ENCODE assay signal across 16 cellular contexts in genomic region chr6:158044525-158044888, GRCh38.
DNase-seq lines count a peak whose midpoint lies in the region; ATAC-seq and TF ChIP-seq lines count a peak whose summit lies in the region.
"Had no signal": no experiment of that assay in that cellular context is flagged by ENCODE, and none has a peak within 500 bp of the region (broad histone marks: within the 10 kb centered on the region; RNA-seq: fewer than 3 reads in every experiment).

No MANE protein-coding gene starts in this region.

- H3K4me1 ChIP-seq in adrenal gland (replicated peaks in 1 of 2) (peaks cover 44 to 64% of the 10 kb centered on the region in 2 donors), hepatocyte (ENCODE audit: insufficient read depth) (peaks cover 48% of the 10 kb centered on the region), smooth muscle cell (ENCODE audit: low read depth) (peaks cover 29% of the 10 kb centered on the region)

- WGBS in adrenal gland, 4 donors: 75 to 87% (median 82%) methylated on average over 6 of the region's 6 CpGs
- WGBS in hepatocyte (ENCODE audit: low lambda C conversion rate, missing lambda C conversion rate): 50% methylated on average over 6 of the region's 6 CpGs
- 31% methylated on average over 6 of the region's 6 CpGs for WGBS in smooth muscle cell (ENCODE audit: low lambda C conversion rate)

- H3K4me3 Mint-ChIP-seq in HFFc6: no peak overlapping the region
- H3K4me3 Mint-ChIP-seq: endodermal cell had no signal

- H3K36me3 ChIP-seq in adrenal gland (replicated peaks in 1 of 2): no peaks in the 10 kb centered on the region
- no peaks in the 10 kb centered on the region for H3K36me3 ChIP-seq in hepatocyte (replicated peaks; ENCODE audit: insufficient read depth, low read depth)
- H3K36me3 ChIP-seq in smooth muscle cell (ENCODE audit: low read depth): no peaks in the 10 kb centered on the region

- peak overlapping the region in 3 of 5 donors; percentile 74 to 93 (median 88) for H3K27ac ChIP-seq in adrenal gland
- peak overlapping the region; percentile 93 for H3K27ac ChIP-seq in hepatocyte
- H3K27ac ChIP-seq in smooth muscle cell (ENCODE audit: low read depth): peak overlapping the region; percentile 99

- no peak overlapping the region for H3K9ac ChIP-seq in smooth muscle cell (ENCODE audit: low read depth)

- peaks cover 3% of the 10 kb centered on the region; the same call in 1 of the 2 replicates for H3K27me3 Mint-ChIP-seq in HFFc6 (ENCODE audit: insufficient read depth)

- H3K36me3 Mint-ChIP-seq in HFFc6 (ENCODE audit: low read depth): peaks cover 74% of the 10 kb centered on the region

- no peaks in the 10 kb centered on the region for H4K20me1 ChIP-seq in hepatocyte (ENCODE audit: insufficient read depth, poor library complexity, severe bottlenecking)
- H4K20me1 ChIP-seq in smooth muscle cell (ENCODE audit: low read depth): no peaks in the 10 kb centered on the region

- no peaks in the 10 kb centered on the region for H3K9me3 Mint-ChIP-seq in HFFc6
- H3K9me3 Mint-ChIP-seq: endodermal cell had no signal

- no peaks in the 10 kb centered on the region for H3K27me3 ChIP-seq in adrenal gland
- H3K27me3 ChIP-seq in hepatocyte: no peaks in the 10 kb centered on the region
- H3K27me3 ChIP-seq in smooth muscle cell (ENCODE audit: low read depth): no peaks in the 10 kb centered on the region
- H3K27me3 ChIP-seq: testis had no signal

- DNase-seq in HFFc6: no peak
- no peak for DNase-seq in adrenal gland
- peak; percentile 8 for DNase-seq in hepatocyte (ENCODE audit: low spot score)
- no peak for DNase-seq in smooth muscle cell (lab: John Stamatoyannopoulos, UW; ENCODE audit: unreplicated experiment)
- no peak for DNase-seq in NCI-H2081 (lab: John Stamatoyannopoulos, UW)
- DNase-seq in iPS-NIHi7 (ENCODE audit: extremely low spot score): no peak
- DNase-seq: activated CD4-positive, alpha-beta T cell treated with anti-CD3 and anti-CD28 coated beads, Interleukin-2, amount 50 U/mL, for 1 hour; activated CD8-positive, alpha-beta memory T cell treated with anti-CD3 and anti-CD28 coated beads, Interleukin-2, amount 50 U/mL, for 48 hours; activated gamma-delta T cell; endodermal cell; mesendoderm; NCI-H1436 treated with DMSO at 0.1 percent for 48 hours; NCI-H748 treated with DMSO at 0.1 percent for 48 hours; T-helper 1 cell; testis had no signal

- no peak overlapping the region for H2AFZ ChIP-seq in hepatocyte
- no peak overlapping the region for H2AFZ ChIP-seq in smooth muscle cell (ENCODE audit: low read depth)

- intact Hi-C loops in adrenal gland (cut with DNase I): no loop called here

- no peaks in the 10 kb centered on the region for H3K79me2 ChIP-seq in hepatocyte
- H3K79me2 ChIP-seq in smooth muscle cell (ENCODE audit: low read depth): no peaks in the 10 kb centered on the region

- H3K9me2 ChIP-seq in hepatocyte (replicated peaks; ENCODE audit: insufficient read depth): no peaks in the 10 kb centered on the region

- peaks cover 28% of the 10 kb centered on the region for H3F3A ChIP-seq in smooth muscle cell (ENCODE audit: low read depth)

- H3K4me2 ChIP-seq in hepatocyte (peak overlapping the region; percentile 38), smooth muscle cell (peak overlapping the region; percentile 29)

- TF ChIP-seq CTCF in HFFc6 (IDR thresholded peaks at IDR 0.05) (no peak), adrenal gland (IDR thresholded peaks at IDR 0.05) (no peak), hepatocyte (IDR thresholded peaks at IDR 0.05; ENCODE audit: poor library complexity) (no peak), smooth muscle cell (IDR thresholded peaks at IDR 0.05; ENCODE audit: borderline replicate concordance, insufficient read depth, poor library complexity, severe bottlenecking) (no peak)

- ATAC-seq in GM21360 (IDR thresholded peaks at IDR 0.05; ENCODE audit: unreplicated experiment): no peak

- H3K4me1 Mint-ChIP-seq in HFFc6 (ENCODE audit: low read depth): peaks cover 98% of the 10 kb centered on the region

- H3K9me3 ChIP-seq in adrenal gland (replicated peaks in 1 of 3) (no peaks in the 10 kb centered on the region), hepatocyte (ENCODE audit: low read depth) (no peaks in the 10 kb centered on the region), smooth muscle cell (replicated peaks; ENCODE audit: low read depth) (no peaks in the 10 kb centered on the region)
- H3K9me3 ChIP-seq: testis had no signal

- H3K4me3 ChIP-seq in adrenal gland (no peak overlapping the region), hepatocyte (no peak overlapping the region), smooth muscle cell (no peak overlapping the region)
- H3K4me3 ChIP-seq: testis had no signal

- peak overlapping the region; percentile 98 for H3K27ac Mint-ChIP-seq in HFFc6
- H3K27ac Mint-ChIP-seq: endodermal cell had no signal

- TF ChIP-seq POLR2A in adrenal gland (IDR thresholded peaks at IDR 0.05): no peak
